18 cellular contexts compared by ENCODE assay signal in genomic region chr2:233115121-233115520, GRCh38. TPM values are rescaled to one million over a fixed set of nuclear protein-coding genes. Genes with fewer than 3 reads are reported as not detected.
DNase-seq lines count a peak whose midpoint lies in the region; ATAC-seq and TF ChIP-seq lines count a peak whose summit lies in the region.
"Had no signal": no experiment of that assay in that cellular context is flagged by ENCODE, and none has a peak within 500 bp of the region (broad histone marks: within the 10 kb centered on the region; RNA-seq: fewer than 3 reads in every experiment).

No MANE protein-coding gene starts in this region.

- in situ Hi-C loops in transverse colon (cut with MboI; ENCODE audit: low pct_ligation_motif_present in 1 of 4, low pct_unique_long_range_greater_than_20kb in 1 of 4, low sequenced_read_pairs in 3 of 4), result no loop called here

- H3K4me3 ChIP-seq in sigmoid colon (no peak overlapping the region), transverse colon (no peak overlapping the region)
- H3K4me3 ChIP-seq: BLaER1, colonic mucosa had no signal

- H3K9me3 ChIP-seq in sigmoid colon, result no peaks in the 10 kb centered on the region
- no peaks in the 10 kb centered on the region for H3K9me3 ChIP-seq in transverse colon
- H3K9me3 ChIP-seq: BLaER1, colonic mucosa had no signal

- H3K27me3 Mint-ChIP-seq in T-helper 1 cell treated with Interleukin-12 subunit alpha and Interleukin-12 subunit beta and Interleukin-4 antibody, amounts not matched to agents 30 μg/mL and 1 μg/mL, for 36 hours (ENCODE audit: low read depth), result no peaks in the 10 kb centered on the region
- no peaks in the 10 kb centered on the region for H3K27me3 Mint-ChIP-seq in effector memory CD8-positive, alpha-beta T cell

- no peak for TF ChIP-seq RAD21 in Ishikawa (IDR thresholded peaks at IDR 0.05; ENCODE audit: low read depth)

- no peaks in the 10 kb centered on the region for H3K9me3 Mint-ChIP-seq in T-helper 1 cell treated with Interleukin-12 subunit alpha and Interleukin-12 subunit beta and Interleukin-4 antibody, amounts not matched to agents 30 μg/mL and 1 μg/mL, for 36 hours
- H3K9me3 Mint-ChIP-seq in effector memory CD8-positive, alpha-beta T cell, result no peaks in the 10 kb centered on the region
- H3K9me3 Mint-ChIP-seq: mesothelial cell of epicardium, WTC11 had no signal

- peaks cover 38% of the 10 kb centered on the region for H3K4me1 Mint-ChIP-seq in T-helper 1 cell treated with Interleukin-12 subunit alpha and Interleukin-12 subunit beta and Interleukin-4 antibody, amounts not matched to agents 30 μg/mL and 1 μg/mL, for 36 hours (ENCODE audit: low read depth)
- H3K4me1 Mint-ChIP-seq in effector memory CD8-positive, alpha-beta T cell (ENCODE audit: low read depth in 2 of 2), result peaks cover 73 to 74% of the 10 kb centered on the region in 2 donors
- H3K4me1 Mint-ChIP-seq: mesothelial cell of epicardium had no signal

- no peak for TF ChIP-seq EP300 in Ishikawa (IDR thresholded peaks at IDR 0.05; ENCODE audit: borderline replicate concordance)
- no peak for TF ChIP-seq EP300 in sigmoid colon (IDR thresholded peaks at IDR 0.05)
- no peak for TF ChIP-seq EP300 in transverse colon (IDR thresholded peaks at IDR 0.05; ENCODE audit: low read depth)

- TF ChIP-seq POLR2A in sigmoid colon (IDR thresholded peaks at IDR 0.05) (no peak), transverse colon (IDR thresholded peaks at IDR 0.05) (no peak)

- H3K4me3 Mint-ChIP-seq in T-helper 1 cell treated with Interleukin-12 subunit alpha and Interleukin-12 subunit beta and Interleukin-4 antibody, amounts not matched to agents 30 μg/mL and 1 μg/mL, for 36 hours, result no peak overlapping the region
- H3K4me3 Mint-ChIP-seq in effector memory CD8-positive, alpha-beta T cell, result peak overlapping the region; percentile 43 to 51
- H3K4me3 Mint-ChIP-seq: mesothelial cell of epicardium, WTC11 had no signal

- peak overlapping the region; percentile 55 for H3K27ac Mint-ChIP-seq in T-helper 1 cell treated with Interleukin-12 subunit alpha and Interleukin-12 subunit beta and Interleukin-4 antibody, amounts not matched to agents 30 μg/mL and 1 μg/mL, for 36 hours
- H3K27ac Mint-ChIP-seq in effector memory CD8-positive, alpha-beta T cell, result peak overlapping the region; percentile 93 to 95
- H3K27ac Mint-ChIP-seq: mesothelial cell of epicardium, WTC11 had no signal

- H3K27me3 ChIP-seq in sigmoid colon (no peaks in the 10 kb centered on the region), transverse colon (no peaks in the 10 kb centered on the region)
- H3K27me3 ChIP-seq: BLaER1, brain microvascular endothelial cell, colonic mucosa had no signal

- H3K4me1 ChIP-seq in sigmoid colon (no peaks in the 10 kb centered on the region), transverse colon (no peaks in the 10 kb centered on the region)
- H3K4me1 ChIP-seq: colonic mucosa had no signal

- peaks cover 19% of the 10 kb centered on the region for H3K36me3 Mint-ChIP-seq in T-helper 1 cell treated with Interleukin-12 subunit alpha and Interleukin-12 subunit beta and Interleukin-4 antibody, amounts not matched to agents 30 μg/mL and 1 μg/mL, for 36 hours (ENCODE audit: low read depth)
- H3K36me3 Mint-ChIP-seq in effector memory CD8-positive, alpha-beta T cell (ENCODE audit: insufficient read depth), result peaks cover 47% of the 10 kb centered on the region
- H3K36me3 Mint-ChIP-seq: mesothelial cell of epicardium, WTC11 had no signal

- 78 to 86% methylated on average over 7 of the region's 7 CpGs for WGBS in sigmoid colon, 2 donors
- 80 to 82% methylated on average over 6 to 7 of the region's 7 CpGs for WGBS in transverse colon (ENCODE audit: low coverage in 1 of 2), 2 donors

- no peak for ATAC-seq in effector memory CD8-positive, alpha-beta T cell (replicated peaks)
- ATAC-seq: left colon, PC-3, WTC11 had no signal

- no peaks in the 10 kb centered on the region for H3K36me3 ChIP-seq in sigmoid colon
- no peaks in the 10 kb centered on the region for H3K36me3 ChIP-seq in transverse colon
- H3K36me3 ChIP-seq: brain microvascular endothelial cell, colonic mucosa had no signal

- intact Hi-C loops in sigmoid colon (cut with DNase I) (no loop called here), transverse colon (cut with DNase I; ENCODE audit: low total_unique reads) (no loop called here)

- H3K27ac ChIP-seq in sigmoid colon (no peak overlapping the region), transverse colon (no peak overlapping the region)
- H3K27ac ChIP-seq: brain microvascular endothelial cell, colonic mucosa had no signal

- TF ChIP-seq CTCF in sigmoid colon (IDR thresholded peaks at IDR 0.05) (no peak), transverse colon (IDR thresholded peaks at IDR 0.05) (no peak)

- DNase-seq in T-helper 1 cell, result no peak
- DNase-seq in effector memory CD8-positive, alpha-beta T cell, result no peak
- DNase-seq in sigmoid colon, result peak; percentile 2
- no peak for DNase-seq in transverse colon
- DNase-seq in activated CD4-positive, CD25-positive, alpha-beta regulatory T cell (lab: John Stamatoyannopoulos, UW), result no peak
- no peak for DNase-seq in GOT3 (lab: John Stamatoyannopoulos, UW)
- DNase-seq: brain microvascular endothelial cell; colonic mucosa; left colon; NCI-H1694 treated with DMSO at 0.1 percent for 48 hours; PC-3; SHP77 treated with DMSO at 0.1 percent for 48 hours; stimulated activated CD4-positive, alpha-beta T cell treated with anti-CD3 and anti-CD28 coated beads, Interleukin-4, amount 100 ng/mL, for 1 hour had no signal

TF ChIP-seq in Ishikawa, 13 proteins besides CTCF, POLR2A, EP300 and RAD21:
- TF ChIP-seq NFIC (IDR thresholded peaks at IDR 0.05) (0 out of 2 replicates have a peak, but pooled peaks have one; percentile 7), FOXM1 (IDR thresholded peaks at IDR 0.05; ENCODE audit: borderline replicate concordance, low read depth) (no peak)

RNA-seq across cellular contexts. Expression of gene INPP5D, which starts 55.0 kb away (rescaled TPM):
- total RNA-seq in sigmoid colon (10 to 100 TPM in 1 of 4 donors, 1 to 10 TPM in 3; 6.4 to 20.8 (median 9.4) TPM), transverse colon (10 to 100 TPM in 3 of 4 donors, 1 to 10 TPM in 1; 7.8 to 40.4 (median 26.1) TPM)
- polyA plus RNA-seq in sigmoid colon, result 10 to 100 TPM in 1 of 3 donors, 1 to 10 TPM in 2; 4.2 to 44.8 (median 4.4) TPM
